17 cellular contexts compared by ENCODE assay signal in the genomic region with DNA sequence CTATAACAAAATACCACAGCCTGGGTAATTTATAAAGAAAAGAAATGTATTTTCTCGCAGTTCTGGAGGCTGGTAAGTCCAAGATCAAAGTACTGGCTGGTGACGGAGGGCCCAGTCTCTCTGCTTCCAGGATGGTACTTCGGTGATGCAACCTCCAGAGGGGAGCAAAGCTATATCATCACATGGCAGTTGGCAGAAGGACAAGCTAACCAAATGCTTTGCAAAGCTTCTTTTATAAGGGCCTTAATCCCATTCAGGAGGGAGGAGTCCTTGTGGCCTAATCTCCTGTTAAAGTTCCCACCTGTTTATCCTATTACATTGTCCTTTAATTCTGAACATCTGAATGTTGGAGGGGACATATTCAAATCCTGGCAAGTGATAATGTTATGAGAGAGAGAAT.
DNase-seq lines count a peak whose midpoint lies in the region; ATAC-seq, FAIRE-seq and TF ChIP-seq lines count a peak whose summit lies in the region.
"Had no signal": no experiment of that assay in that cellular context is flagged by ENCODE, and none has a peak within 500 bp of the region (broad histone marks: within the 10 kb centered on the region; RNA-seq: fewer than 3 reads in every experiment).

No MANE protein-coding gene starts in this region.

- H3K9me3 ChIP-seq in A673 (ENCODE audit: low read depth, low read length, poor library complexity, severe bottlenecking) (no peaks in the 10 kb centered on the region), H9 (ENCODE audit: control insufficient read depth, low read depth, low read length) (no peaks in the 10 kb centered on the region), OCI-LY3 (ENCODE audit: insufficient read depth, low read length) (peaks cover 9% of the 10 kb centered on the region; the same call in 1 of the 2 replicates), H1 (ENCODE audit: insufficient read depth in 2 of 2, low read depth in 1 of 2, low read length in 1 of 2) (no peaks in the 10 kb centered on the region), transverse colon (no peaks in the 10 kb centered on the region)
- H3K9me3 ChIP-seq: BLaER1 treated with 17β-estradiol and CSF1 and Interleukin-3, amounts not matched to agents 10 nM and 100 nM; SJCRH30 had no signal

- WGBS in H9 (ENCODE audit: extremely low coverage, insufficient read length, low lambda C conversion rate), result no CpG with 5 or more reads among the region's 3 CpGs
- WGBS in H1 (ENCODE audit: extremely low coverage in 1 of 2, insufficient coverage in 1 of 2, insufficient read length in 1 of 2, insufficient replicate concordance in 2 of 2, low coverage in 1 of 2, low lambda C conversion rate in 2 of 2, missing lambda C conversion rate in 1 of 2), 2 experiments, result 93% methylated on average over 3 of the region's 3 CpGs; no CpG with 5 or more reads in 1 of the 2 experiments
- WGBS in transverse colon (ENCODE audit: low coverage in 1 of 2), 2 donors, result 89 to 96% methylated on average over 3 of the region's 3 CpGs

- H2BK5ac ChIP-seq in H9 (ENCODE audit: insufficient read length, low read length), result no peak overlapping the region
- no peak overlapping the region for H2BK5ac ChIP-seq in H1 (ENCODE audit: low read depth, low read length)

- no peak overlapping the region for H3K4me3 ChIP-seq in A673 (ENCODE audit: low read depth, low read length, poor library complexity, severe bottlenecking)
- H3K4me3 ChIP-seq in OCI-LY3 (ENCODE audit: low read length), result peak overlapping the region; percentile 21; the same call in 1 of the 2 replicates
- no peak overlapping the region for H3K4me3 ChIP-seq in H1 (ENCODE audit: extremely low read depth in 1 of 4, insufficient read depth in 2 of 4, low read depth in 3 of 4, low read length in 4 of 4)
- no peak overlapping the region for H3K4me3 ChIP-seq in transverse colon
- H3K4me3 ChIP-seq: BLaER1 treated with 17β-estradiol and CSF1 and Interleukin-3, amounts not matched to agents 10 nM and 100 nM; GM23248; SJCRH30 had no signal

- H4K5ac ChIP-seq in H9 (ENCODE audit: insufficient read length, low read depth, low read length) (no peak overlapping the region), H1 (ENCODE audit: insufficient read length, low read depth, low read length) (no peak overlapping the region)

- POLR2A ChIA-PET in A673 (lab: Charles Lee; ENCODE audit: low non-redundant PET), result no interaction called here
- POLR2A ChIA-PET in H1 (lab: Charles Lee; ENCODE audit: partially characterized antibody), result no interaction called here

- H3K79me2 ChIP-seq in H9 (ENCODE audit: insufficient read depth, low read length) (no peaks in the 10 kb centered on the region), OCI-LY3 (ENCODE audit: low read length) (no peaks in the 10 kb centered on the region), H1 (ENCODE audit: control insufficient read depth in 1 of 2, insufficient read depth in 2 of 2, low read length in 2 of 2) (no peaks in the 10 kb centered on the region)

- no peak overlapping the region for H3T11ph ChIP-seq in H9 (ENCODE audit: low read length)

- H2BK12ac ChIP-seq in H9 (ENCODE audit: insufficient read length, low read depth, low read length) (no peak overlapping the region), H1 (ENCODE audit: low read depth, low read length) (no peak overlapping the region)

- TF ChIP-seq CTCF in A673 (conservative IDR thresholded peaks at IDR 0.05; ENCODE audit: low read depth, low read length) (no peak; the same call in 1 of the 2 replicates), H9 (conservative IDR thresholded peaks at IDR 0.05) (peak; percentile 32; the same call in 2 of the 3 replicates), OCI-LY3 (IDR thresholded peaks at IDR 0.05; ENCODE audit: low read depth, low read length) (no peak), H1 (IDR thresholded peaks at IDR 0.05; ENCODE audit: control extremely low read depth in 1 of 3, insufficient read depth in 1 of 3, low read depth in 1 of 3, low read length in 3 of 3) (peak in 2 of 3 experiments; percentile 2 to 11; a peak in 3 of 4 replicates), transverse colon (IDR thresholded peaks at IDR 0.05) (no peak)

- H2BK20ac ChIP-seq in H9 (ENCODE audit: low read depth, low read length, poor library complexity, severe bottlenecking) (no peak overlapping the region), H1 (ENCODE audit: low read length) (no peak overlapping the region)

- no peaks in the 10 kb centered on the region for H3K27me3 Mint-ChIP-seq in H9 (ENCODE audit: low read depth)

- no peak overlapping the region for H4K91ac ChIP-seq in H9 (ENCODE audit: insufficient read length, low read depth, low read length)
- H4K91ac ChIP-seq in H1 (replicated peaks; ENCODE audit: insufficient read length, low read length), result no peak overlapping the region

- no peaks in the 10 kb centered on the region for H3K79me1 ChIP-seq in H9 (ENCODE audit: insufficient read depth, low read depth, low read length, poor library complexity, severe bottlenecking)
- H3K79me1 ChIP-seq in H1 (ENCODE audit: low read depth, low read length), result no peaks in the 10 kb centered on the region

- H4K20me1 ChIP-seq in H9 (ENCODE audit: control insufficient read depth, insufficient read depth, insufficient read length) (no peaks in the 10 kb centered on the region), OCI-LY3 (ENCODE audit: insufficient read depth, low read length) (no peaks in the 10 kb centered on the region), H1 (replicated peaks in 1 of 2; ENCODE audit: control insufficient read depth in 1 of 2, insufficient read depth in 2 of 2, low read length in 2 of 2) (no peaks in the 10 kb centered on the region)
- H4K20me1 ChIP-seq: BLaER1 treated with 17β-estradiol and CSF1 and Interleukin-3, amounts not matched to agents 10 nM and 100 nM had no signal

- TF ChIP-seq EP300 in H1 (IDR thresholded peaks at IDR 0.05; ENCODE audit: borderline replicate concordance in 1 of 2, low read depth in 2 of 2, low read length in 2 of 2) (no peak), transverse colon (IDR thresholded peaks at IDR 0.05; ENCODE audit: low read depth) (no peak)

- no peak for FAIRE-seq in H1 (lab: Jason Lieb, UNC)

- H3K27ac ChIP-seq in A673 (ENCODE audit: low read depth, low read length, poor library complexity, severe bottlenecking) (no peak overlapping the region), H9 (ENCODE audit: insufficient read length, low read depth, low read length) (no peak overlapping the region), OCI-LY3 (ENCODE audit: low read length) (peak overlapping the region; percentile 67), H1 (ENCODE audit: low read depth, low read length) (no peak overlapping the region), transverse colon (no peak overlapping the region)
- H3K27ac ChIP-seq: BLaER1 treated with 17β-estradiol and CSF1 and Interleukin-3, amounts not matched to agents 10 nM and 100 nM; GM23248; SJCRH30 had no signal

- no peak overlapping the region for H3K27ac Mint-ChIP-seq in H9

- H3K9ac ChIP-seq in H9 (ENCODE audit: extremely low read depth, insufficient read length, low read length) (no peak overlapping the region), OCI-LY3 (ENCODE audit: low read length) (no peak overlapping the region), H1 (replicated peaks in 1 of 4; ENCODE audit: extremely low read depth in 1 of 4, low read depth in 3 of 4, low read length in 3 of 4) (no peak overlapping the region)
- H3K9ac ChIP-seq: BLaER1 treated with 17β-estradiol and CSF1 and Interleukin-3, amounts not matched to agents 10 nM and 100 nM; GM23248 had no signal

- in situ Hi-C loops in transverse colon (cut with MboI; ENCODE audit: low pct_ligation_motif_present in 1 of 4, low pct_unique_long_range_greater_than_20kb in 1 of 4, low sequenced_read_pairs in 3 of 4), result no loop called here

- H3K4me1 ChIP-seq in A673 (ENCODE audit: insufficient read depth, low read length, poor library complexity, severe bottlenecking), result no peaks in the 10 kb centered on the region
- no peaks in the 10 kb centered on the region for H3K4me1 ChIP-seq in H9 (ENCODE audit: insufficient read depth, low read length)
- peaks cover 17% of the 10 kb centered on the region for H3K4me1 ChIP-seq in OCI-LY3 (ENCODE audit: low read length)
- H3K4me1 ChIP-seq in H1 (replicated peaks in 1 of 4; ENCODE audit: control insufficient read depth in 3 of 4, insufficient read depth in 4 of 4, low read length in 3 of 4), result no peaks in the 10 kb centered on the region
- no peaks in the 10 kb centered on the region for H3K4me1 ChIP-seq in transverse colon
- H3K4me1 ChIP-seq: BLaER1 treated with 17β-estradiol and CSF1 and Interleukin-3, amounts not matched to agents 10 nM and 100 nM; SJCRH30 had no signal

- no peaks in the 10 kb centered on the region for H3K4me1 Mint-ChIP-seq in H9

- CTCF ChIA-PET in A673 (lab: Charles Lee) (no interaction called here), H1 (lab: Charles Lee; ENCODE audit: partially characterized antibody) (interaction anchor here (0.9 to 2.0 kb wide), 2 partner anchors 10 to 21 kb away, joined by 3 to 6 read pairs; no protein-coding TSS in a partner anchor)

- H2BK120ac ChIP-seq in H9 (ENCODE audit: low read depth, low read length, poor library complexity, severe bottlenecking) (no peak overlapping the region), H1 (replicated peaks; ENCODE audit: low read depth, low read length) (no peak overlapping the region)

- no peaks in the 10 kb centered on the region for H3K36me3 ChIP-seq in A673 (ENCODE audit: insufficient read depth, low read length, poor library complexity, severe bottlenecking)
- peaks cover 8% of the 10 kb centered on the region for H3K36me3 ChIP-seq in OCI-LY3 (replicated peaks; ENCODE audit: low read depth, low read length)
- H3K36me3 ChIP-seq in H1 (ENCODE audit: control insufficient read depth in 2 of 4, insufficient read depth in 4 of 4, low read length in 3 of 4), result no peaks in the 10 kb centered on the region
- H3K36me3 ChIP-seq in transverse colon, result no peaks in the 10 kb centered on the region
- H3K36me3 ChIP-seq: BLaER1 treated with 17β-estradiol and CSF1 and Interleukin-3, amounts not matched to agents 10 nM and 100 nM; SJCRH30 had no signal

- BruUV-seq in A673 (replicated peaks; lab: Mats Ljungman, UMichigan), result no TSS peak

- H3K23me2 ChIP-seq in H9 (ENCODE audit: insufficient read length, low read depth, low read length, poor library complexity, severe bottlenecking), result no peaks in the 10 kb centered on the region
- no peaks in the 10 kb centered on the region for H3K23me2 ChIP-seq in H1 (ENCODE audit: low read depth, low read length)

- DNase-seq in A673 (ENCODE audit: low spot score) (peak; percentile 14), H9 (no peak), H1 (ENCODE audit: low read depth in 1 of 2, low spot score in 2 of 2) (no peak), transverse colon (no peak), kidney tubule cell (ENCODE audit: low spot score) (no peak), T1000 (lab: John Stamatoyannopoulos, UW) (no peak)
- DNase-seq: DMS53, GM23248, KG1, NCI-H1092, NCI-H146, NCI-H2081, NCI-H510A had no signal

- H3K14ac ChIP-seq in H9 (ENCODE audit: insufficient read depth, low read length) (no peak overlapping the region), H1 (ENCODE audit: insufficient read length) (no peak overlapping the region)

- no peak overlapping the region for H3K4me2 ChIP-seq in H9 (ENCODE audit: insufficient read depth, insufficient read length, low read length)
- H3K4me2 ChIP-seq in OCI-LY3 (ENCODE audit: low read length), result peak overlapping the region; percentile 22
- no peak overlapping the region for H3K4me2 ChIP-seq in H1 (ENCODE audit: insufficient read depth in 1 of 2, low read depth in 2 of 2, low read length in 2 of 2)
- H3K4me2 ChIP-seq: BLaER1 treated with 17β-estradiol and CSF1 and Interleukin-3, amounts not matched to agents 10 nM and 100 nM had no signal

- peak; percentile 43 to 60 for TF ChIP-seq RAD21 in H1 (IDR thresholded peaks at IDR 0.05 in 1 of 2, conservative IDR thresholded peaks at IDR 0.05 in 1 of 2; ENCODE audit: low read depth in 2 of 2, low read length in 2 of 2)

- H2AFZ ChIP-seq in H9 (ENCODE audit: low read length), result no peak overlapping the region
- 0 out of 2 replicates have a peak overlapping the region, but pooled peaks have one; percentile 15 for H2AFZ ChIP-seq in OCI-LY3 (ENCODE audit: low read depth, low read length)
- no peak overlapping the region for H2AFZ ChIP-seq in H1 (ENCODE audit: low read length)
- H2AFZ ChIP-seq: GM23248 had no signal

- H2AK5ac ChIP-seq in H9 (ENCODE audit: insufficient read length, low read length), result no peak overlapping the region
- no peak overlapping the region for H2AK5ac ChIP-seq in H1 (ENCODE audit: low read depth, low read length)

- no peak for ATAC-seq in GM19463 (IDR thresholded peaks at IDR 0.05; ENCODE audit: unreplicated experiment)

- H3K18ac ChIP-seq in H9 (ENCODE audit: insufficient read length, low read depth, low read length) (no peak overlapping the region), H1 (ENCODE audit: extremely low read depth, low read length) (no peak overlapping the region)

- H3K9me3 Mint-ChIP-seq in H9, result no peaks in the 10 kb centered on the region; a peak in 1 of 5 replicates

- H3K4me3 Mint-ChIP-seq in H9, result no peak overlapping the region

- H3K36me3 Mint-ChIP-seq in H9 (ENCODE audit: insufficient read depth in 1 of 3, low read depth in 3 of 3), result no peaks in the 10 kb centered on the region

- TF ChIP-seq POLR2A in H1 (IDR thresholded peaks at IDR 0.05; ENCODE audit: control extremely low read depth in 1 of 2, low read depth in 2 of 2, low read length in 2 of 2) (no peak), transverse colon (IDR thresholded peaks at IDR 0.05) (no peak)

- no peak overlapping the region for H3K4ac ChIP-seq in H9 (ENCODE audit: low read depth, low read length)
- no peak overlapping the region for H3K4ac ChIP-seq in H1 (replicated peaks; ENCODE audit: insufficient read length, low read depth, low read length)

- no peak overlapping the region for H2BK15ac ChIP-seq in H9 (ENCODE audit: low read depth, low read length)
- no peak overlapping the region for H2BK15ac ChIP-seq in H1 (ENCODE audit: low read length)

- H3K23ac ChIP-seq in H9 (ENCODE audit: insufficient read length, low read depth, low read length), result no peak overlapping the region
- no peak overlapping the region for H3K23ac ChIP-seq in H1 (ENCODE audit: insufficient read length)

- no peak overlapping the region for H4K8ac ChIP-seq in H9 (replicated peaks; ENCODE audit: insufficient read length, low read depth, low read length)
- H4K8ac ChIP-seq in H1 (ENCODE audit: extremely low read depth, insufficient read depth, low read length), result no peak overlapping the region

- H3K56ac ChIP-seq in H9 (ENCODE audit: insufficient read length, low read depth, low read length), result no peak overlapping the region
- H3K56ac ChIP-seq in H1 (replicated peaks; ENCODE audit: insufficient read length, low read depth, low read length), result no peak overlapping the region

- intact Hi-C loops in A673 (cut with micrococcal nuclease; ENCODE audit: unreplicated experiment), result no loop called here
- intact Hi-C loops in transverse colon (cut with DNase I; ENCODE audit: low total_unique reads), result no loop called here

- peaks cover 58% of the 10 kb centered on the region for H3K27me3 ChIP-seq in A673 (replicated peaks; ENCODE audit: insufficient read depth, low read depth, low read length, poor library complexity)
- H3K27me3 ChIP-seq in H9 (ENCODE audit: insufficient read depth, low read length), result no peaks in the 10 kb centered on the region
- H3K27me3 ChIP-seq in OCI-LY3 (ENCODE audit: low read depth, low read length), result no peaks in the 10 kb centered on the region
- no peaks in the 10 kb centered on the region for H3K27me3 ChIP-seq in H1 (replicated peaks in 1 of 4; ENCODE audit: control insufficient read depth in 3 of 4, extremely low read depth in 1 of 4, insufficient read depth in 3 of 4, low read length in 3 of 4)
- peaks cover 2% of the 10 kb centered on the region for H3K27me3 ChIP-seq in transverse colon
- H3K27me3 ChIP-seq: BLaER1 treated with 17β-estradiol and CSF1 and Interleukin-3, amounts not matched to agents 10 nM and 100 nM; SJCRH30 had no signal

Comparison
In these comparisons a context has a peak if more than half of its experiments do, and no peak if none do; other contexts are left out.
1. CTCF ChIP-seq: peak in H9 (single experiment) and H1 (2 of 3); none in A673 (single experiment), OCI-LY3 (single experiment) and transverse colon (0 of 5).